8 cellular contexts compared by ENCODE assay signal in the genomic region with DNA sequence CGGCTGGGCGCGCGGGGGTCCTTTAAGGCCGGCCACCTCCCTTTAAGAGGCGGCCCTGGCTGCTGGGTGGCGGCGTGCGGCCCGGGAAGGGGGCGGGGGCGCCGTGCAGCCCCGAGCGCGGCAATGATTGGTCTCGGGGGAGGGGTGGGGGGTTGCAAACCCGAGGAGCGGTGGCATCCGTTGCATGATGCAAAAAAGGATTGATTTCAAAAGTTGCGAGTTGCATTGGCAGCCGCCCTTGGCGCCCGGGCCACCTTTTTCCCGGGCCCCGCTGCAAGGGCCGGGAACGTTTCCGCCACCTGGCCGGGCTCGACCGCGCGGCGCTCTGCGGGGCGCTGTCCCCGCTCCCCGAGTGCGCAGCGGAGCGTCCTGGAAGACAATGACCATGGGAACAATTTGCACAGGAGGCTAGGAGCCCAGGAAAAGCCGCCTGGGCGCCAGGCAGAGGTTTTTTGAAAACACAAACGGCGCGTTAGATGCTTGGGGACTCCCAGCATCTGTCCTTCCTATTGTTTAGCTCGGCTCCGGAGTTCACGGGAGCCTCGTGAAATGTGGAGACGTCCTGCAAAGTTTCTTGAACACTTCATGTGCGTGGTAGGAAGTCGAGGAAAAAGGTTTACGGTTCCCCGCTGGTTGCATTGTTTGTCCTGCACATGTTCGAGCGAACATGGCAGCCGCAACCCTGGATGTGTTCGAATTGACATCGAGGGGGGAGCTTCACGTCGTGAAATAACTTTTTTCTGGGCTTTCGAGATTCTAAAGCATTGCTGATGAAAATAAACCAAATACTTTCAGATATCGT. TPM values are rescaled to one million over a fixed set of nuclear protein-coding genes. Genes with fewer than 3 reads are reported as not detected.
DNase-seq lines count a peak whose midpoint lies in the region; ATAC-seq lines count a peak whose summit lies in the region.

A gene with protein sequence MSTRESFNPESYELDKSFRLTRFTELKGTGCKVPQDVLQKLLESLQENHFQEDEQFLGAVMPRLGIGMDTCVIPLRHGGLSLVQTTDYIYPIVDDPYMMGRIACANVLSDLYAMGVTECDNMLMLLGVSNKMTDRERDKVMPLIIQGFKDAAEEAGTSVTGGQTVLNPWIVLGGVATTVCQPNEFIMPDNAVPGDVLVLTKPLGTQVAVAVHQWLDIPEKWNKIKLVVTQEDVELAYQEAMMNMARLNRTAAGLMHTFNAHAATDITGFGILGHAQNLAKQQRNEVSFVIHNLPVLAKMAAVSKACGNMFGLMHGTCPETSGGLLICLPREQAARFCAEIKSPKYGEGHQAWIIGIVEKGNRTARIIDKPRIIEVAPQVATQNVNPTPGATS (minus strand): TSS at position 78 of the 802 bp plus-strand sequence. CDS start 3,343 bp downstream, outside the sequence.

- H3K36me3 ChIP-seq in ACC112 (ENCODE audit: insufficient read depth, low read length), result no peaks in the 10 kb centered on the region

- peak within 1 kb of the TSS; percentile 77 for H3K27ac ChIP-seq in ACC112 (ENCODE audit: low read depth, low read length)

- peak; percentile 60 for ATAC-seq in GM18517 (IDR thresholded peaks at IDR 0.05; ENCODE audit: unreplicated experiment)
- ATAC-seq in HG03025 (IDR thresholded peaks at IDR 0.05; ENCODE audit: low FRiP score, unreplicated experiment), result peak; percentile 58
- peak; percentile 82 for ATAC-seq in left lobe of liver

- H3K4me3 Mint-ChIP-seq in activated CD4-positive, alpha-beta T cell treated with anti-CD3 and anti-CD28 coated beads, Interleukin-2, amount 10 ng/mL, durations not matched to agents 24 days and 14 days, result peak within 1 kb of the TSS; percentile 87

- intact Hi-C loops in activated CD4-positive, alpha-beta T cell treated with anti-CD3 and anti-CD28 coated beads, Interleukin-2, amount 10 ng/mL, durations not matched to agents 24 days and 14 days (cut with micrococcal nuclease), result loop anchor here (1.0 kb wide), 2 partner anchors 46 to 187 kb away; a partner anchor contains a TSS

- no peaks in the 10 kb centered on the region for H3K27me3 Mint-ChIP-seq in activated CD4-positive, alpha-beta T cell treated with anti-CD3 and anti-CD28 coated beads, Interleukin-2, amount 10 ng/mL, durations not matched to agents 24 days and 14 days

- H3K4me1 ChIP-seq in ACC112 (ENCODE audit: control insufficient read depth, insufficient read depth, low read length, unreplicated experiment), result peaks cover 9% of the 10 kb centered on the region

- H3K27ac Mint-ChIP-seq in activated CD4-positive, alpha-beta T cell treated with anti-CD3 and anti-CD28 coated beads, Interleukin-2, amount 10 ng/mL, durations not matched to agents 24 days and 14 days, result peak within 1 kb of the TSS; percentile 95

- DNase-seq in NCI-H446 (lab: John Stamatoyannopoulos, UW) (peak; percentile 52 to 85), dedifferentiated amniotic fluid mesenchymal stem cell (ENCODE audit: extremely low spot score) (peak; percentile 37), left lobe of liver (ENCODE audit: low spot score) (peak; percentile 92)
- peak; percentile 94 for DNase-seq in activated CD4-positive, alpha-beta T cell treated with anti-CD3 and anti-CD28 coated beads, Interleukin-2, amount 10 ng/mL, durations not matched to agents 24 days and 14 days
- peak; percentile 65 for DNase-seq in stimulated activated CD4-positive, alpha-beta T cell treated with anti-CD3 and anti-CD28 coated beads, Interleukin-2, amount 100 ng/mL, for 4 hours (ENCODE audit: low read depth)

- H3K4me1 Mint-ChIP-seq in activated CD4-positive, alpha-beta T cell treated with anti-CD3 and anti-CD28 coated beads, Interleukin-2, amount 10 ng/mL, durations not matched to agents 24 days and 14 days, result peaks cover 49% of the 10 kb centered on the region

- H3K79me2 ChIP-seq in ACC112 (ENCODE audit: control insufficient read depth, insufficient read depth, low read length, unreplicated experiment), result peaks cover 31% of the 10 kb centered on the region

- peak within 1 kb of the TSS; percentile 94 for H2AFZ ChIP-seq in ACC112 (ENCODE audit: low read length, unreplicated experiment)

- H3K36me3 Mint-ChIP-seq in activated CD4-positive, alpha-beta T cell treated with anti-CD3 and anti-CD28 coated beads, Interleukin-2, amount 10 ng/mL, durations not matched to agents 24 days and 14 days (ENCODE audit: low read depth), result peaks cover 13% of the 10 kb centered on the region

- H3K4me3 ChIP-seq in ACC112 (ENCODE audit: low read depth, low read length), result peak within 1 kb of the TSS; percentile 99

- peaks cover 27% of the 10 kb centered on the region for H3K27me3 ChIP-seq in ACC112 (ENCODE audit: insufficient read depth, low read length)

- no peaks in the 10 kb centered on the region for H3K9me3 Mint-ChIP-seq in activated CD4-positive, alpha-beta T cell treated with anti-CD3 and anti-CD28 coated beads, Interleukin-2, amount 10 ng/mL, durations not matched to agents 24 days and 14 days

RNA-seq across cellular contexts. Expression of the gene that starts here (rescaled TPM):
- total RNA-seq in activated CD4-positive, alpha-beta T cell treated with anti-CD3 and anti-CD28 coated beads, Interleukin-2, amount 10 ng/mL, durations not matched to agents 24 days and 14 days, result 59.9 and 64.2 TPM in 2 replicates
- total RNA-seq in left lobe of liver, result 33.8 TPM

Comparison
In these comparisons a context has a peak if more than half of its experiments do, and no peak if none do; other contexts are left out.
1. Peak in every context shown above with its lines: DNase-seq, ATAC-seq, H3K4me3 ChIP-seq and H3K27ac ChIP-seq.
2. DNase-seq: peak in every context shown above with its lines; median percentile 94 in activated CD4-positive, alpha-beta T cell treated with anti-CD3 and anti-CD28 coated beads, Interleukin-2, amount 10 ng/mL, durations not matched to agents 24 days and 14 days; 92 in left lobe of liver; 68 in NCI-H446; 65 in stimulated activated CD4-positive, alpha-beta T cell treated with anti-CD3 and anti-CD28 coated beads, Interleukin-2, amount 100 ng/mL, for 4 hours; 37 in dedifferentiated amniotic fluid mesenchymal stem cell.